ENCODE assay signal across 20 cellular contexts in the genomic region with DNA sequence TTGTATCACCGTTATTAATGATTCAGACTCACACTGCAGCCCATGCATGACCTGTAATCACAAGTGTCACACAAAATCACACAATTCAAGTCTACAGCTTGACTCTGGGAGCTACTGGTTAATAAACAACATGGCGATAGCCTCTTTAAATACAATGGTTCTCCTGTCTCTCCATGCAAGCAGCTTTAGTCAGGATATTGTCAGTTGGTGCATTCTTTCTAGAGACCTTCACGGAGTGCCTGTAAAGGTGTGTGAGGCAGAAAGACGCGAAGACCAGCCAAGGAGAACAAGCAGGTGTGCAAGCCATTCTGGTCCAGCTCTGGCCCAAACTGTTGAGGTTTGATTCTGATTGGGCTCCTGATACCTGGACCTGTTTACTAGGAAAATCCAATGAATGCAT. TPM values are rescaled to one million over a fixed set of nuclear protein-coding genes. Genes with fewer than 3 reads are reported as not detected.
DNase-seq lines count a peak whose midpoint lies in the region; ATAC-seq, FAIRE-seq and TF ChIP-seq lines count a peak whose summit lies in the region.
"Had no signal": no experiment of that assay in that cellular context is flagged by ENCODE, and none has a peak within 500 bp of the region (broad histone marks: within the 10 kb centered on the region; RNA-seq: fewer than 3 reads in every experiment).

No MANE protein-coding gene starts in this region.

- H3K18ac ChIP-seq in H1 (ENCODE audit: extremely low read depth, low read length), result no peak overlapping the region

- H2BK5ac ChIP-seq in H1 (ENCODE audit: low read depth, low read length), result no peak overlapping the region

- no peaks in the 10 kb centered on the region for H3K9me3 Mint-ChIP-seq in stimulated activated naive CD8-positive, alpha-beta T cell treated with anti-CD3 and anti-CD28 coated beads, Interleukin-15, Interleukin-2, amounts not matched to agents 100 ng/mL and 50 ng/mL, for 24 hours
- H3K9me3 Mint-ChIP-seq in CD8-positive, alpha-beta T cell, result no peaks in the 10 kb centered on the region
- no peaks in the 10 kb centered on the region for H3K9me3 Mint-ChIP-seq in progenitor cell of endocrine pancreas (ENCODE audit: low read depth)
- H3K9me3 Mint-ChIP-seq: CD4-positive, alpha-beta memory T cell had no signal

- H3K27ac ChIP-seq in H1 (ENCODE audit: low read depth, low read length) (no peak overlapping the region), sigmoid colon (no peak overlapping the region)
- no peak overlapping the region for H3K27ac ChIP-seq in CD8-positive, alpha-beta T cell (ENCODE audit: low read depth, low read length)

- WGBS in H1 (ENCODE audit: extremely low coverage in 1 of 2, insufficient coverage in 1 of 2, insufficient read length in 1 of 2, insufficient replicate concordance in 2 of 2, low coverage in 1 of 2, low lambda C conversion rate in 2 of 2, missing lambda C conversion rate in 1 of 2), 2 experiments, result 94% methylated on average over 5 of the region's 5 CpGs; no CpG with 5 or more reads in 1 of the 2 experiments
- 95% methylated on average over 5 of the region's 5 CpGs for WGBS in sigmoid colon, 2 donors

- POLR2A ChIA-PET in H1 (lab: Charles Lee; ENCODE audit: partially characterized antibody), result no interaction called here
- POLR2A ChIA-PET in CD8-positive, alpha-beta T cell (lab: Charles Lee), result interaction anchor here (1.3 kb wide), 1 partner anchor 8 kb away, joined by 4 read pairs; no protein-coding TSS in a partner anchor

- peaks cover 0 to 18% of the 10 kb centered on the region in 2 experiments; a peak in 2 of 4 replicates for H3K79me2 ChIP-seq in H1 (ENCODE audit: control insufficient read depth in 1 of 2, insufficient read depth in 2 of 2, low read length in 2 of 2)

- H3K27me3 ChIP-seq in H1 (replicated peaks in 1 of 4; ENCODE audit: control insufficient read depth in 3 of 4, extremely low read depth in 1 of 4, insufficient read depth in 3 of 4, low read length in 3 of 4) (no peaks in the 10 kb centered on the region), sigmoid colon (no peaks in the 10 kb centered on the region)
- no peaks in the 10 kb centered on the region for H3K27me3 ChIP-seq in CD8-positive, alpha-beta T cell (ENCODE audit: insufficient read depth, low read length)
- H3K27me3 ChIP-seq: BE2C had no signal

- H3K4ac ChIP-seq in H1 (replicated peaks; ENCODE audit: insufficient read length, low read depth, low read length), result no peak overlapping the region

- no peaks in the 10 kb centered on the region for H4K20me1 ChIP-seq in H1 (replicated peaks in 1 of 2; ENCODE audit: control insufficient read depth in 1 of 2, insufficient read depth in 2 of 2, low read length in 2 of 2)

- H4K8ac ChIP-seq in H1 (ENCODE audit: extremely low read depth, insufficient read depth, low read length), result no peak overlapping the region

- H3K36me3 ChIP-seq in H1 (ENCODE audit: control insufficient read depth in 2 of 4, insufficient read depth in 4 of 4, low read length in 3 of 4) (no peaks in the 10 kb centered on the region), sigmoid colon (no peaks in the 10 kb centered on the region)
- no peaks in the 10 kb centered on the region for H3K36me3 ChIP-seq in CD8-positive, alpha-beta T cell (ENCODE audit: insufficient read depth, low read length)
- H3K36me3 ChIP-seq: BE2C, HAP-1 had no signal

- peaks cover 2 to 16% (median 13%) of the 10 kb centered on the region in 4 experiments; a peak in 6 of 7 replicates for H3K4me1 ChIP-seq in H1 (replicated peaks in 1 of 4; ENCODE audit: control insufficient read depth in 3 of 4, insufficient read depth in 4 of 4, low read length in 3 of 4)
- no peaks in the 10 kb centered on the region for H3K4me1 ChIP-seq in sigmoid colon
- no peaks in the 10 kb centered on the region for H3K4me1 ChIP-seq in CD8-positive, alpha-beta T cell (ENCODE audit: insufficient read depth, low read length)

- H3K23me2 ChIP-seq in H1 (ENCODE audit: low read depth, low read length), result no peaks in the 10 kb centered on the region

- no peak overlapping the region for H4K5ac ChIP-seq in H1 (ENCODE audit: insufficient read length, low read depth, low read length)

- intact Hi-C loops in sigmoid colon (cut with DNase I), result no loop called here
- intact Hi-C loops in CD8-positive, alpha-beta T cell (cut with DNase I, micrococcal nuclease), result no loop called here

- no peak for DNase-seq in stimulated activated naive CD8-positive, alpha-beta T cell treated with anti-CD3 and anti-CD28 coated beads, Interleukin-15, Interleukin-2, amounts not matched to agents 100 U/mL and 50 U/mL, for 24 hours
- DNase-seq in GM19239 (ENCODE audit: insufficient read length, low spot score), result no peak
- DNase-seq in H1 (ENCODE audit: low read depth in 1 of 2, low spot score in 2 of 2), result no peak
- DNase-seq in sigmoid colon, result peak; percentile 17
- no peak for DNase-seq in CD8-positive, alpha-beta T cell
- DNase-seq in progenitor cell of endocrine pancreas (ENCODE audit: low spot score, unreplicated experiment), result no peak
- DNase-seq in NCI-H446 (lab: John Stamatoyannopoulos, UW), result no peak
- DNase-seq: ACHN; BE2C; C1 segment of cervical spinal cord; Calu3; CD4-positive, alpha-beta memory T cell; DMS79 treated with DMSO at 0.1 percent for 48 hours; EL; GOT3; KG1 had no signal

- no peak overlapping the region for H2BK120ac ChIP-seq in H1 (replicated peaks; ENCODE audit: low read depth, low read length)

- no peak for TF ChIP-seq CTCF in H1 (IDR thresholded peaks at IDR 0.05; ENCODE audit: control extremely low read depth in 1 of 3, insufficient read depth in 1 of 3, low read depth in 1 of 3, low read length in 3 of 3)
- TF ChIP-seq CTCF in sigmoid colon (IDR thresholded peaks at IDR 0.05), result no peak
- no peak for TF ChIP-seq CTCF in CD8-positive, alpha-beta T cell (IDR thresholded peaks at IDR 0.05)
- no peak for TF ChIP-seq CTCF in progenitor cell of endocrine pancreas (IDR thresholded peaks at IDR 0.05; ENCODE audit: unreplicated experiment)

- H3K56ac ChIP-seq in H1 (replicated peaks; ENCODE audit: insufficient read length, low read depth, low read length), result no peak overlapping the region

- TF ChIP-seq POLR2A in H1 (IDR thresholded peaks at IDR 0.05; ENCODE audit: control extremely low read depth in 1 of 2, low read depth in 2 of 2, low read length in 2 of 2), result no peak
- TF ChIP-seq POLR2A in sigmoid colon (IDR thresholded peaks at IDR 0.05), result no peak

- H3K14ac ChIP-seq in H1 (ENCODE audit: insufficient read length), result no peak overlapping the region

- no peak overlapping the region for H3K4me3 Mint-ChIP-seq in stimulated activated naive CD8-positive, alpha-beta T cell treated with anti-CD3 and anti-CD28 coated beads, Interleukin-15, Interleukin-2, amounts not matched to agents 100 ng/mL and 50 ng/mL, for 24 hours
- no peak overlapping the region for H3K4me3 Mint-ChIP-seq in CD8-positive, alpha-beta T cell
- no peak overlapping the region for H3K4me3 Mint-ChIP-seq in progenitor cell of endocrine pancreas (ENCODE audit: low read depth)
- H3K4me3 Mint-ChIP-seq: CD4-positive, alpha-beta memory T cell had no signal

- no peaks in the 10 kb centered on the region for H3K79me1 ChIP-seq in H1 (ENCODE audit: low read depth, low read length)

- H3K4me3 ChIP-seq in H1 (ENCODE audit: extremely low read depth in 1 of 4, insufficient read depth in 2 of 4, low read depth in 3 of 4, low read length in 4 of 4), result no peak overlapping the region
- H3K4me3 ChIP-seq in sigmoid colon, result no peak overlapping the region
- H3K4me3 ChIP-seq in CD8-positive, alpha-beta T cell (ENCODE audit: low read depth, low read length), result no peak overlapping the region
- H3K4me3 ChIP-seq: GM12878, HAP-1 had no signal

- no peaks in the 10 kb centered on the region for H3K27me3 Mint-ChIP-seq in stimulated activated naive CD8-positive, alpha-beta T cell treated with anti-CD3 and anti-CD28 coated beads, Interleukin-15, Interleukin-2, amounts not matched to agents 100 ng/mL and 50 ng/mL, for 24 hours
- no peaks in the 10 kb centered on the region for H3K27me3 Mint-ChIP-seq in CD8-positive, alpha-beta T cell (ENCODE audit: low read depth)
- peaks cover 14% of the 10 kb centered on the region for H3K27me3 Mint-ChIP-seq in progenitor cell of endocrine pancreas
- H3K27me3 Mint-ChIP-seq: CD4-positive, alpha-beta memory T cell had no signal

- peaks cover 9% of the 10 kb centered on the region for H3K36me3 Mint-ChIP-seq in stimulated activated naive CD8-positive, alpha-beta T cell treated with anti-CD3 and anti-CD28 coated beads, Interleukin-15, Interleukin-2, amounts not matched to agents 100 ng/mL and 50 ng/mL, for 24 hours (ENCODE audit: low read depth)
- peaks cover 42% of the 10 kb centered on the region for H3K36me3 Mint-ChIP-seq in CD8-positive, alpha-beta T cell
- no peaks in the 10 kb centered on the region for H3K36me3 Mint-ChIP-seq in progenitor cell of endocrine pancreas (ENCODE audit: insufficient read depth)

- H2BK15ac ChIP-seq in H1 (ENCODE audit: low read length), result no peak overlapping the region

- no peak overlapping the region for H2BK12ac ChIP-seq in H1 (ENCODE audit: low read depth, low read length)

- ATAC-seq in stimulated activated naive CD8-positive, alpha-beta T cell treated with anti-CD3 and anti-CD28 coated beads, Interleukin-15, Interleukin-2, amounts not matched to agents 100 U/mL and 50 U/mL, for 24 hours, result no peak
- ATAC-seq in CD8-positive, alpha-beta T cell, result no peak
- ATAC-seq: GM12878 had no signal

- no peak overlapping the region for H3K4me2 ChIP-seq in H1 (ENCODE audit: insufficient read depth in 1 of 2, low read depth in 2 of 2, low read length in 2 of 2)

- FAIRE-seq in GM19239 (lab: Jason Lieb, UNC), result peak; percentile 44
- no peak for FAIRE-seq in H1 (lab: Jason Lieb, UNC)
- FAIRE-seq: A204.1, GM12878 had no signal

- H3K9me3 ChIP-seq in H1 (ENCODE audit: insufficient read depth in 2 of 2, low read depth in 1 of 2, low read length in 1 of 2) (no peaks in the 10 kb centered on the region), sigmoid colon (no peaks in the 10 kb centered on the region)
- H3K9me3 ChIP-seq in CD8-positive, alpha-beta T cell (ENCODE audit: low read length), result no peaks in the 10 kb centered on the region
- H3K9me3 ChIP-seq: BE2C, HAP-1 had no signal

- H3K9ac ChIP-seq in H1 (replicated peaks in 1 of 4; ENCODE audit: extremely low read depth in 1 of 4, low read depth in 3 of 4, low read length in 3 of 4), result no peak overlapping the region

- H2AK5ac ChIP-seq in H1 (ENCODE audit: low read depth, low read length), result no peak overlapping the region; the same call in 1 of the 2 replicates

- TF ChIP-seq EP300 in H1 (IDR thresholded peaks at IDR 0.05; ENCODE audit: borderline replicate concordance in 1 of 2, low read depth in 2 of 2, low read length in 2 of 2) (no peak), sigmoid colon (IDR thresholded peaks at IDR 0.05) (no peak)

- no peak for TF ChIP-seq RAD21 in H1 (IDR thresholded peaks at IDR 0.05 in 1 of 2, conservative IDR thresholded peaks at IDR 0.05 in 1 of 2; ENCODE audit: low read depth in 2 of 2, low read length in 2 of 2)

- peak overlapping the region; percentile 49 for H3K27ac Mint-ChIP-seq in stimulated activated naive CD8-positive, alpha-beta T cell treated with anti-CD3 and anti-CD28 coated beads, Interleukin-15, Interleukin-2, amounts not matched to agents 100 ng/mL and 50 ng/mL, for 24 hours
- no peak overlapping the region for H3K27ac Mint-ChIP-seq in CD8-positive, alpha-beta T cell
- no peak overlapping the region for H3K27ac Mint-ChIP-seq in progenitor cell of endocrine pancreas
- H3K27ac Mint-ChIP-seq: CD4-positive, alpha-beta memory T cell had no signal

- H2BK20ac ChIP-seq in H1 (ENCODE audit: low read length), result no peak overlapping the region

- no peak overlapping the region for H2AFZ ChIP-seq in H1 (ENCODE audit: low read length)

- CTCF ChIA-PET in H1 (lab: Charles Lee; ENCODE audit: partially characterized antibody), result interaction anchor here (1.0 kb wide), 1 partner anchor 19 kb away, joined by 3 read pairs; no protein-coding TSS in a partner anchor
- CTCF ChIA-PET in CD8-positive, alpha-beta T cell (lab: Charles Lee), result no interaction called here

- H3K4me1 Mint-ChIP-seq in stimulated activated naive CD8-positive, alpha-beta T cell treated with anti-CD3 and anti-CD28 coated beads, Interleukin-15, Interleukin-2, amounts not matched to agents 100 ng/mL and 50 ng/mL, for 24 hours (ENCODE audit: low read depth), result peaks cover 31% of the 10 kb centered on the region
- H3K4me1 Mint-ChIP-seq in CD8-positive, alpha-beta T cell (ENCODE audit: low read depth), result peaks cover 41% of the 10 kb centered on the region
- H3K4me1 Mint-ChIP-seq in progenitor cell of endocrine pancreas (ENCODE audit: low read depth), result peaks cover 25% of the 10 kb centered on the region

- peak overlapping the region; percentile 4 for H4K91ac ChIP-seq in H1 (replicated peaks; ENCODE audit: insufficient read length, low read length)

- H3K23ac ChIP-seq in H1 (ENCODE audit: insufficient read length), result no peak overlapping the region

RNA-seq across cellular contexts. Expression of gene FOXN3, which starts 40.0 kb away (rescaled TPM):
- 165 and 178 TPM in 2 replicates for total RNA-seq in H1 (2021; fragmentation: NEBNext Ultra II Directional; extraction: Animal tissue kit (Norgen Biotek cat#: 25700))
- polyA plus RNA-seq in H1 (2011; rRNA removed), result 52.6 and 76.3 TPM in 2 replicates
- polyA plus RNA-seq in H1 (2011; cell fraction: cytosol; rRNA removed), result 50.2 TPM
- 191 TPM for polyA plus RNA-seq in H1 (2011; cell fraction: nucleus; rRNA removed)
- polyA plus RNA-seq in H1 (2012, experiment 1 of 2), result 51.0 to 70.0 TPM (median 65.0 TPM) in 4 replicates
- 16.0 TPM for polyA plus RNA-seq in H1 (2012, experiment 2 of 2)
- polyA plus RNA-seq in H1 (2013, experiment 1 of 2), result 81.3 TPM
- 76.7 TPM for polyA plus RNA-seq in H1 (2013, experiment 2 of 2)
- 259 and 262 TPM in 2 replicates for polyA minus RNA-seq in H1 (2011; rRNA and poly(A)+ RNA removed)
- polyA minus RNA-seq in H1 (2011; cell fraction: cytosol; rRNA and poly(A)+ RNA removed), result 110 TPM
- 411 TPM for polyA minus RNA-seq in H1 (2011; cell fraction: nucleus; rRNA and poly(A)+ RNA removed)
- total RNA-seq in sigmoid colon, result 100 to 1,000 TPM; 104 to 146 (median 113) TPM
- polyA plus RNA-seq in sigmoid colon, result 10 to 100 TPM; 24.6 to 33.6 (median 25.7) TPM
- 100 to 1,000 TPM; 134 to 139 TPM for total RNA-seq in CD8-positive, alpha-beta T cell
- total RNA-seq in progenitor cell of endocrine pancreas, result 25.8 and 34.9 TPM in 2 replicates
